In genomic region chr2:10826625-10827024, GRCh38 we compare ENCODE assay signal across 15 cellular contexts. TPM values are rescaled to one million over a fixed set of nuclear protein-coding genes. Genes with fewer than 3 reads are reported as not detected.
A peak's percentile ranks its signal among the peaks of the same experiment; 100 is the strongest.
DNase-seq lines count a peak whose midpoint lies in the region; ATAC-seq and TF ChIP-seq lines count a peak whose summit lies in the region.
"Had no signal": no experiment of that assay in that cellular context is flagged by ENCODE, and none has a peak within 500 bp of the region (broad histone marks: within the 10 kb centered on the region; RNA-seq: fewer than 3 reads in every experiment).

No MANE protein-coding gene starts in this region.

- TF ChIP-seq EP300 in tibial nerve (IDR thresholded peaks at IDR 0.05) = no peak

- no peaks in the 10 kb centered on the region for H3K9me2 ChIP-seq in DOHH2 (replicated peaks; ENCODE audit: control insufficient read depth, low read length)

- H3F3A ChIP-seq in DOHH2 (ENCODE audit: control insufficient read depth, insufficient read depth) = no peaks in the 10 kb centered on the region

- POLR2A ChIA-PET in T-cell (lab: Charles Lee) = no interaction called here

- H3K27me3 ChIP-seq in BLaER1 = no peaks in the 10 kb centered on the region
- peaks cover 58% of the 10 kb centered on the region for H3K27me3 ChIP-seq in DOHH2 (ENCODE audit: control insufficient read depth, low read length)
- peaks cover 39% of the 10 kb centered on the region for H3K27me3 ChIP-seq in OCI-LY3 (ENCODE audit: low read depth, low read length)
- peaks cover 0 to 24% of the 10 kb centered on the region in 2 donors for H3K27me3 ChIP-seq in tibial nerve

- no peak for TF ChIP-seq POLR2A in tibial nerve (IDR thresholded peaks at IDR 0.05)

- H3K4me1 ChIP-seq in BLaER1 (peaks cover 60% of the 10 kb centered on the region), DOHH2 (ENCODE audit: control insufficient read depth, low read length) (peaks cover 20% of the 10 kb centered on the region), OCI-LY3 (ENCODE audit: low read length) (peaks cover 12% of the 10 kb centered on the region), tibial nerve (peaks cover 0 to 3% (median 0%) of the 10 kb centered on the region in 4 donors)
- H3K4me1 ChIP-seq: A549 had no signal

- ATAC-seq in memory B cell (ENCODE audit: low read depth) = peak; percentile 19
- no peak for ATAC-seq in T-cell (replicated peaks in 1 of 4)
- ATAC-seq: A549, GM12878, HCT116 had no signal

- TF ChIP-seq CTCF in DOHH2 (IDR thresholded peaks at IDR 0.05; ENCODE audit: low read depth, low read length, poor library complexity, severe bottlenecking) = no peak
- TF ChIP-seq CTCF in OCI-LY3 (IDR thresholded peaks at IDR 0.05; ENCODE audit: low read depth, low read length) = no peak
- TF ChIP-seq CTCF in tibial nerve (IDR thresholded peaks at IDR 0.05) = no peak
- TF ChIP-seq CTCF in type B pancreatic cell (conservative IDR thresholded peaks at IDR 0.05) = no peak

- H3K79me2 ChIP-seq in DOHH2 (ENCODE audit: control insufficient read depth, low read length) = no peaks in the 10 kb centered on the region
- no peaks in the 10 kb centered on the region for H3K79me2 ChIP-seq in OCI-LY3 (ENCODE audit: low read length)

- peaks cover 15% of the 10 kb centered on the region for H3K9me3 ChIP-seq in BLaER1
- no peaks in the 10 kb centered on the region for H3K9me3 ChIP-seq in DOHH2 (ENCODE audit: control insufficient read depth, insufficient read depth, low read length)
- H3K9me3 ChIP-seq in OCI-LY3 (ENCODE audit: insufficient read depth, low read length) = no peaks in the 10 kb centered on the region
- H3K9me3 ChIP-seq in tibial nerve = no peaks in the 10 kb centered on the region

- 83 to 86% methylated on average over 8 of the region's 8 CpGs for WGBS in tibial nerve, 2 donors

- H3K9ac ChIP-seq in BLaER1 (no peak overlapping the region), OCI-LY3 (ENCODE audit: low read length) (no peak overlapping the region)

- H3K36me3 Mint-ChIP-seq in memory B cell (no peaks in the 10 kb centered on the region), T-cell (no peaks in the 10 kb centered on the region), type B pancreatic cell (no peaks in the 10 kb centered on the region)

- peaks cover 4% of the 10 kb centered on the region for H3K4me1 Mint-ChIP-seq in memory B cell
- H3K4me1 Mint-ChIP-seq in T-cell = no peaks in the 10 kb centered on the region
- no peaks in the 10 kb centered on the region for H3K4me1 Mint-ChIP-seq in type B pancreatic cell (ENCODE audit: unreplicated experiment)

- no peak overlapping the region for H3K27ac Mint-ChIP-seq in memory B cell
- no peak overlapping the region for H3K27ac Mint-ChIP-seq in T-cell
- H3K27ac Mint-ChIP-seq in type B pancreatic cell = no peak overlapping the region
- H3K27ac Mint-ChIP-seq: CD4-positive, alpha-beta T cell; IgD-negative memory B cell had no signal

- H3K4me3 ChIP-seq in BLaER1 (no peak overlapping the region), DOHH2 (ENCODE audit: low read length) (no peak overlapping the region), OCI-LY3 (ENCODE audit: low read length) (peak overlapping the region; percentile 31; the same call in 1 of the 2 replicates), tibial nerve (no peak overlapping the region)
- H3K4me3 ChIP-seq: A549, GM12878 had no signal

- H2AFZ ChIP-seq in OCI-LY3 (ENCODE audit: low read depth, low read length) = no peak overlapping the region

- H3K36me3 ChIP-seq in BLaER1 = no peaks in the 10 kb centered on the region
- no peaks in the 10 kb centered on the region for H3K36me3 ChIP-seq in DOHH2 (ENCODE audit: control insufficient read depth, low read length)
- no peaks in the 10 kb centered on the region for H3K36me3 ChIP-seq in OCI-LY3 (replicated peaks; ENCODE audit: low read depth, low read length)
- H3K36me3 ChIP-seq in tibial nerve = no peaks in the 10 kb centered on the region

- no peak for DNase-seq in memory B cell (ENCODE audit: low spot score in 2 of 2)
- no peak for DNase-seq in C1 segment of cervical spinal cord (lab: John Stamatoyannopoulos, UW)
- DNase-seq in tibial nerve (ENCODE audit: low spot score in 2 of 2) = no peak
- DNase-seq in T-cell = no peak
- DNase-seq in type B pancreatic cell (ENCODE audit: extremely low spot score, unreplicated experiment) = no peak
- DNase-seq: Calu3; CD4-positive, alpha-beta T cell; DMS 273 treated with DMSO at 0.1 percent for 48 hours had no signal

- H3K27ac ChIP-seq in BLaER1 = peak overlapping the region; percentile 51; the same call in 1 of the 2 replicates
- H3K27ac ChIP-seq in DOHH2 (ENCODE audit: low read depth, low read length) = no peak overlapping the region
- no peak overlapping the region for H3K27ac ChIP-seq in OCI-LY3 (ENCODE audit: low read length)
- no peak overlapping the region for H3K27ac ChIP-seq in tibial nerve
- H3K27ac ChIP-seq: A549 had no signal

- H4K20me1 ChIP-seq in BLaER1 (no peaks in the 10 kb centered on the region), DOHH2 (ENCODE audit: control insufficient read depth, insufficient read depth, low read depth, low read length) (no peaks in the 10 kb centered on the region), OCI-LY3 (ENCODE audit: insufficient read depth, low read length) (no peaks in the 10 kb centered on the region)

- CTCF ChIA-PET in T-cell (lab: Charles Lee) = no interaction called here

- no peaks in the 10 kb centered on the region for H3K9me3 Mint-ChIP-seq in memory B cell
- H3K9me3 Mint-ChIP-seq in T-cell = no peaks in the 10 kb centered on the region
- no peaks in the 10 kb centered on the region for H3K9me3 Mint-ChIP-seq in type B pancreatic cell
- H3K9me3 Mint-ChIP-seq: CD4-positive, alpha-beta T cell; IgD-negative memory B cell had no signal

- H3K4me2 ChIP-seq in BLaER1 = peak overlapping the region; percentile 90
- peak overlapping the region; percentile 26; the same call in 1 of the 2 replicates for H3K4me2 ChIP-seq in DOHH2 (ENCODE audit: low read length)
- peak overlapping the region; percentile 41 for H3K4me2 ChIP-seq in OCI-LY3 (ENCODE audit: low read length)
- H3K4me2 ChIP-seq: A549 had no signal

- H3K27me3 Mint-ChIP-seq in memory B cell = peaks cover 33% of the 10 kb centered on the region
- H3K27me3 Mint-ChIP-seq in T-cell = peaks cover 18 to 27% of the 10 kb centered on the region in 2 donors
- H3K27me3 Mint-ChIP-seq in type B pancreatic cell = peaks cover 51% of the 10 kb centered on the region

- no peak overlapping the region for H3K4me3 Mint-ChIP-seq in memory B cell
- no peak overlapping the region for H3K4me3 Mint-ChIP-seq in T-cell
- H3K4me3 Mint-ChIP-seq in type B pancreatic cell = no peak overlapping the region
- H3K4me3 Mint-ChIP-seq: CD4-positive, alpha-beta T cell had no signal

RNA-seq across cellular contexts. Expression of gene PDIA6, which starts 14.0 kb away (rescaled TPM):
- total RNA-seq in tibial nerve (10 to 100 TPM; 61.4 to 84.3 (median 76.2) TPM), T-cell (10 to 100 TPM; 32.6 to 72.3 (median 50.9) TPM), type B pancreatic cell (ENCODE audit: low replicate concordance) (208 and 281 TPM in 2 replicates)

Comparison
In these comparisons a context has a peak if more than half of its experiments do, and no peak if none do; other contexts are left out.
1. H3K4me2 ChIP-seq: peak in every context shown above with its lines; median percentile 90 in BLaER1; 41 in OCI-LY3; 26 in DOHH2.